ENCODE assay signal across 12 cellular contexts in the genomic region with DNA sequence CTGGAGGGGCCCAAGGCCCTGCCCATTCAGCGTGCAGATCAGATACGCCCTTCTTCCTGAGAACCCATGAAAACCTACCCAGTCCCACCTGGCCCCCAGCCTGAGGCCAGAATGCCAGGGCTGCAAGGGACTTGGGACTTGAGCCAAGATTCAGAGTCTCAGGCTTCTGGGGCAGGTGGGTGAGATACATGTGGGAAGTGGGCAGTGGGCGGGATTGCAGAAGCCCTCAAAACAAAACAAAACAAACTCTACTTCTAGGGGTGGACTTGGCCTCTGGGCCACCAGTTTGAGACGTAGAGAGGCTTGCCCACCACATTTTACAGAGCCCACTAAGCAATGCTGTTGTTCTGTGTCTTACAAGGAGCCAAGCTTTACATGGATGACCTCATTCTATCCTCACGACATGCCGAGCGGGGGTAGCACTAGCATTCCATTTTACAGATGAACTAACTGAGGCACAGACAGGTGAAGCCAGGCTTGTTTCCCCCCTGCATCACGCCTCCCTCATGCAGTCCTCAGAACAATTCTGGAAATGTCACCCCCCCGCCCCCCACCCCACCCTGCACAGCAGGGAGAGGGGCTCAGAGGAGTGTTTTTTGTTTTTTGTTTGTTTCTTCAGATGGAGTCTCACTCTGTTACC. TPM values are rescaled to one million over a fixed set of nuclear protein-coding genes. Genes with fewer than 3 reads are reported as not detected.
DNase-seq lines count a peak whose midpoint lies in the region; ATAC-seq and TF ChIP-seq lines count a peak whose summit lies in the region.
"Had no signal": no experiment of that assay in that cellular context is flagged by ENCODE, and none has a peak within 500 bp of the region (broad histone marks: within the 10 kb centered on the region; RNA-seq: fewer than 3 reads in every experiment).

No MANE protein-coding gene starts in this region.

- POLR2A ChIA-PET in activated CD4-positive, alpha-beta memory T cell treated with anti-CD3 and anti-CD28 coated beads, Interleukin-2, amount 10 ng/mL, durations not matched to agents 7 days and 5 days (lab: Charles Lee): interaction anchor here (0.7 to 2.1 kb wide), 2 partner anchors 25 to 147 kb away, joined by 3 to 4 read pairs; a partner anchor contains a TSS

- no peaks in the 10 kb centered on the region for H3K9me2 ChIP-seq in hepatocyte (replicated peaks; ENCODE audit: insufficient read depth)

- H3K4me3 Mint-ChIP-seq in activated naive CD4-positive, alpha-beta T cell treated with anti-CD3 and anti-CD28 coated beads, Interleukin-2, amount 50 U/mL, for 24 hours: peak overlapping the region; percentile 97
- H3K4me3 Mint-ChIP-seq in activated CD4-positive, alpha-beta memory T cell treated with anti-CD3 and anti-CD28 coated beads, Interleukin-2, amount 10 ng/mL, durations not matched to agents 7 days and 5 days: peak overlapping the region; percentile 86

- H3K27ac ChIP-seq in hepatocyte (no peak overlapping the region), tibial artery (peak overlapping the region; percentile 74 to 77)
- H3K27ac ChIP-seq: foreskin keratinocyte, WERI-Rb-1 had no signal

- no peak overlapping the region for H3K4me3 ChIP-seq in hepatocyte
- peak overlapping the region; percentile 65 to 81 for H3K4me3 ChIP-seq in tibial artery

- TF ChIP-seq CTCF in hepatocyte (IDR thresholded peaks at IDR 0.05; ENCODE audit: poor library complexity) (no peak), tibial artery (IDR thresholded peaks at IDR 0.05) (no peak)

- H3K79me2 ChIP-seq in hepatocyte: no peaks in the 10 kb centered on the region

- WGBS in hepatocyte (ENCODE audit: low lambda C conversion rate, missing lambda C conversion rate): 90% methylated on average over 9 of the region's 9 CpGs

- H3K4me1 Mint-ChIP-seq in activated naive CD4-positive, alpha-beta T cell treated with anti-CD3 and anti-CD28 coated beads, Interleukin-2, amount 50 U/mL, for 24 hours: peaks cover 56% of the 10 kb centered on the region
- H3K4me1 Mint-ChIP-seq in activated CD4-positive, alpha-beta memory T cell treated with anti-CD3 and anti-CD28 coated beads, Interleukin-2, amount 10 ng/mL, durations not matched to agents 7 days and 5 days: peaks cover 19% of the 10 kb centered on the region

- H3K4me1 ChIP-seq in hepatocyte (ENCODE audit: insufficient read depth) (peaks cover 12% of the 10 kb centered on the region), tibial artery (peaks cover 0 to 28% (median 24%) of the 10 kb centered on the region in 4 donors)
- H3K4me1 ChIP-seq: foreskin keratinocyte had no signal

- H3K27ac Mint-ChIP-seq in activated naive CD4-positive, alpha-beta T cell treated with anti-CD3 and anti-CD28 coated beads, Interleukin-2, amount 50 U/mL, for 24 hours: no peak overlapping the region
- peak overlapping the region in 1 of 2 donors; percentile 82 for H3K27ac Mint-ChIP-seq in activated naive CD4-positive, alpha-beta T cell treated with anti-CD3 and anti-CD28 coated beads, Interleukin-2, amount 50 U/mL, for 72 hours
- H3K27ac Mint-ChIP-seq in activated CD4-positive, alpha-beta memory T cell treated with anti-CD3 and anti-CD28 coated beads, Interleukin-2, amount 10 ng/mL, durations not matched to agents 7 days and 5 days: no peak overlapping the region
- H3K27ac Mint-ChIP-seq: memory B cell had no signal

- no peaks in the 10 kb centered on the region for H3K27me3 Mint-ChIP-seq in activated naive CD4-positive, alpha-beta T cell treated with anti-CD3 and anti-CD28 coated beads, Interleukin-2, amount 50 U/mL, for 24 hours
- H3K27me3 Mint-ChIP-seq in activated CD4-positive, alpha-beta memory T cell treated with anti-CD3 and anti-CD28 coated beads, Interleukin-2, amount 10 ng/mL, durations not matched to agents 7 days and 5 days: no peaks in the 10 kb centered on the region
- H3K27me3 Mint-ChIP-seq: memory B cell had no signal

- no peaks in the 10 kb centered on the region for H3K9me3 Mint-ChIP-seq in activated naive CD4-positive, alpha-beta T cell treated with anti-CD3 and anti-CD28 coated beads, Interleukin-2, amount 50 U/mL, for 24 hours
- H3K9me3 Mint-ChIP-seq in activated naive CD4-positive, alpha-beta T cell treated with anti-CD3 and anti-CD28 coated beads, Interleukin-2, amount 50 U/mL, for 72 hours: no peaks in the 10 kb centered on the region
- H3K9me3 Mint-ChIP-seq in activated CD4-positive, alpha-beta memory T cell treated with anti-CD3 and anti-CD28 coated beads, Interleukin-2, amount 10 ng/mL, durations not matched to agents 7 days and 5 days: no peaks in the 10 kb centered on the region
- H3K9me3 Mint-ChIP-seq: memory B cell had no signal

- peaks cover 11% of the 10 kb centered on the region for H3K36me3 Mint-ChIP-seq in activated naive CD4-positive, alpha-beta T cell treated with anti-CD3 and anti-CD28 coated beads, Interleukin-2, amount 50 U/mL, for 24 hours
- peaks cover 15 to 35% of the 10 kb centered on the region in 2 donors for H3K36me3 Mint-ChIP-seq in activated naive CD4-positive, alpha-beta T cell treated with anti-CD3 and anti-CD28 coated beads, Interleukin-2, amount 50 U/mL, for 72 hours
- H3K36me3 Mint-ChIP-seq in activated CD4-positive, alpha-beta memory T cell treated with anti-CD3 and anti-CD28 coated beads, Interleukin-2, amount 10 ng/mL, durations not matched to agents 7 days and 5 days (ENCODE audit: low read depth): peaks cover 31% of the 10 kb centered on the region

- CTCF ChIA-PET in activated CD4-positive, alpha-beta memory T cell treated with anti-CD3 and anti-CD28 coated beads, Interleukin-2, amount 10 ng/mL, durations not matched to agents 7 days and 5 days (lab: Charles Lee): interaction anchor here (2.1 kb wide), 1 partner anchor 136 kb away, joined by 5 read pairs; no protein-coding TSS in a partner anchor

- intact Hi-C loops in tibial artery (cut with DNase I; ENCODE audit: low total_unique reads): loop anchor here (10.0 kb wide), 1 partner anchor 138 kb away; no protein-coding TSS in a partner anchor

- no peaks in the 10 kb centered on the region for H3K36me3 ChIP-seq in hepatocyte (replicated peaks; ENCODE audit: insufficient read depth, low read depth)
- peaks cover 0 to 44% (median 26%) of the 10 kb centered on the region in 3 donors for H3K36me3 ChIP-seq in tibial artery
- H3K36me3 ChIP-seq: WERI-Rb-1 had no signal

- DNase-seq in activated naive CD4-positive, alpha-beta T cell treated with anti-CD3 and anti-CD28 coated beads, Interleukin-2, amount 50 U/mL, for 72 hours (ENCODE audit: low spot score in 2 of 2): no peak
- no peak for DNase-seq in activated CD4-positive, alpha-beta memory T cell treated with anti-CD3 and anti-CD28 coated beads, Interleukin-2, amount 10 ng/mL, durations not matched to agents 7 days and 5 days
- DNase-seq in hepatocyte (ENCODE audit: low spot score): no peak
- no peak for DNase-seq in tibial artery
- no peak for DNase-seq in NCI-H2107 treated with DMSO at 0.1 percent for 48 hours (lab: John Stamatoyannopoulos, UW; ENCODE audit: unreplicated experiment)
- DNase-seq: foreskin keratinocyte, WERI-Rb-1 had no signal

- H3K27me3 ChIP-seq in hepatocyte: no peaks in the 10 kb centered on the region
- H3K27me3 ChIP-seq in tibial artery: no peaks in the 10 kb centered on the region
- H3K27me3 ChIP-seq: body of pancreas, foreskin keratinocyte had no signal

- H3K4me2 ChIP-seq in hepatocyte: peak overlapping the region; percentile 77

- ATAC-seq in activated naive CD4-positive, alpha-beta T cell treated with anti-CD3 and anti-CD28 coated beads, Interleukin-2, amount 50 U/mL, for 72 hours: no peak
- ATAC-seq in GM18498 (IDR thresholded peaks at IDR 0.05; ENCODE audit: unreplicated experiment): no peak
- ATAC-seq in GM21529 (IDR thresholded peaks at IDR 0.05; ENCODE audit: unreplicated experiment): no peak
- ATAC-seq: body of pancreas, foreskin keratinocyte had no signal

- no peaks in the 10 kb centered on the region for H4K20me1 ChIP-seq in hepatocyte (ENCODE audit: insufficient read depth, poor library complexity, severe bottlenecking)

- H3K9me3 ChIP-seq in hepatocyte (ENCODE audit: low read depth): no peaks in the 10 kb centered on the region
- H3K9me3 ChIP-seq in tibial artery: no peaks in the 10 kb centered on the region
- H3K9me3 ChIP-seq: body of pancreas had no signal

- no peak overlapping the region for H2AFZ ChIP-seq in hepatocyte

RNA-seq across cellular contexts. Expression of a gene that starts 1.7 kb away (rescaled TPM):
- 10 to 100 TPM; 24.2 to 28.5 TPM for total RNA-seq in activated naive CD4-positive, alpha-beta T cell treated with anti-CD3 and anti-CD28 coated beads, Interleukin-2, amount 50 U/mL, for 72 hours
- total RNA-seq in activated CD4-positive, alpha-beta memory T cell treated with anti-CD3 and anti-CD28 coated beads, Interleukin-2, amount 10 ng/mL, durations not matched to agents 7 days and 5 days: 10 to 100 TPM; 20.2 to 20.8 TPM
- 15.4 and 19.7 TPM in 2 replicates for total RNA-seq in hepatocyte
- 17.9 and 21.8 TPM in 2 replicates for polyA plus RNA-seq in hepatocyte

RNA-seq across cellular contexts. Expression of a gene that starts 25.2 kb away (rescaled TPM):
- total RNA-seq in activated naive CD4-positive, alpha-beta T cell treated with anti-CD3 and anti-CD28 coated beads, Interleukin-2, amount 50 U/mL, for 72 hours: 10 to 100 TPM; 14.7 to 14.9 TPM
- total RNA-seq in activated CD4-positive, alpha-beta memory T cell treated with anti-CD3 and anti-CD28 coated beads, Interleukin-2, amount 10 ng/mL, durations not matched to agents 7 days and 5 days: 10 to 100 TPM in 1 of 2 experiments, 1 to 10 TPM in 1; 9.9 to 10.9 TPM
- total RNA-seq in hepatocyte: 19.1 and 32.5 TPM in 2 replicates
- 40.5 and 47.6 TPM in 2 replicates for polyA plus RNA-seq in hepatocyte
